ENCODE assay signal across 13 cellular contexts in genomic region chr5:32147959-32148358, GRCh38.
"Had no signal": no experiment of that assay in that cellular context is flagged by ENCODE, and none has a peak within 500 bp of the region (broad histone marks: within the 10 kb centered on the region; RNA-seq: fewer than 3 reads in every experiment).

No MANE protein-coding gene starts in this region.

- H3K27me3 Mint-ChIP-seq: activated naive CD4-positive, alpha-beta T cell treated with anti-CD3 and anti-CD28 coated beads, Interleukin-2, amount 50 U/mL, for 24 hours; brain; naive B cell had no signal

- H3K4me3 Mint-ChIP-seq: activated naive CD4-positive, alpha-beta T cell treated with anti-CD3 and anti-CD28 coated beads, Interleukin-2, amount 50 U/mL, for 24 hours; brain; naive B cell had no signal

- H3K27ac Mint-ChIP-seq: activated naive CD4-positive, alpha-beta T cell treated with anti-CD3 and anti-CD28 coated beads, Interleukin-2, amount 50 U/mL, for 24 hours had no signal

- H3K4me3 ChIP-seq: lower lobe of right lung, thyroid gland, uterus had no signal

- H3K9me3 Mint-ChIP-seq: activated naive CD4-positive, alpha-beta T cell treated with anti-CD3 and anti-CD28 coated beads, Interleukin-2, amount 50 U/mL, for 24 hours; naive B cell had no signal

- H3K9me3 ChIP-seq: lower lobe of right lung, thyroid gland, uterus had no signal

- DNase-seq: activated effector memory CD4-positive, alpha-beta T cell treated with Interleukin-2 at 50 U/mL for 16 hours; activated T-cell treated with anti-CD3 and anti-CD28 coated beads, Interleukin-2, amount 50 U/mL, for 1 hour; amniotic stem cell; foreskin melanocyte; kidney; lower lobe of right lung; naive B cell; retina; T-helper 9 cell; thyroid gland; uterus had no signal

- H3K27me3 ChIP-seq: thyroid gland, uterus had no signal

- H3K27ac ChIP-seq: lower lobe of right lung, thyroid gland, uterus had no signal

- FAIRE-seq: kidney had no signal
